ENCODE assay signal across 8 cellular contexts in the genomic region with DNA sequence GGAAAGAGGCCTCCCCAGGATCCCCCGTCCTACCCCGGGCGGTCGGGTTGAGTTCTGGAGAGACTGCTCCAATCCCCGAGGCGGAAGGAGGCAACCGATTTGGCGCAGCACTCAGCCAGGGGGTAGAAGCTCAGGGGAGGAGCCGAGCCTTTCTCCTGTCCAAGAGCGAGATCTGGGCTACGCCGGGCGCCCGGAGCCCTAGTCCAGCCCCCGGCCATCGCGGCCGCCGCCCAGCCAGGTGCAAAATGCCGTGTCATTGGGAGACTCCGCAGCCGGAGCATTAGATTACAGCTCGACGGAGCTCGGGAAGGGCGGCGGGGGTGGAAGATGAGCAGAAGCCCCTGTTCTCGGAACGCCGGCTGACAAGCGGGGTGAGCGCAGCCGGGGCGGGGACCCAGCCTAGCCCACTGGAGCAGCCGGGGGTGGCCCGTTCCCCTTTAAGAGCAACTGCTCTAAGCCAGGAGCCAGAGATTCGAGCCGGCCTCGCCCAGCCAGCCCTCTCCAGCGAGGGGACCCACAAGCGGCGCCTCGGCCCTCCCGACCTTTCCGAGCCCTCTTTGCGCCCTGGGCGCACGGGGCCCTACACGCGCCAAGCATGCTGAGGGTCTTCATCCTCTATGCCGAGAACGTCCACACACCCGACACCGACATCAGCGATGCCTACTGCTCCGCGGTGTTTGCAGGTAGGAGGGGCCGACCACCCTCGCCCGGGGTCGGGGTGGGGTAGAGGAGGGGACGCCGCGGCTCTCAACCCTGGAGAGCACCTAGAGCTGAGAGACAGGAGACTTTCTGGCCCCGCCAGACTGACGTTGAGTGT. TPM values are rescaled to one million over a fixed set of nuclear protein-coding genes. Genes with fewer than 3 reads are reported as not detected.
A peak's percentile ranks its signal among the peaks of the same experiment; 100 is the strongest.
DNase-seq lines count a peak whose midpoint lies in the region; ATAC-seq and TF ChIP-seq lines count a peak whose summit lies in the region.

A gene (plus strand): TSS at position 158 of the 817 bp plus-strand sequence.

- no peaks in the 10 kb centered on the region for H3K9me3 Mint-ChIP-seq in activated naive CD4-positive, alpha-beta T cell treated with anti-CD3 and anti-CD28 coated beads, Interleukin-2, amount 50 U/mL, for 24 hours

- peak within 1 kb of the TSS; percentile 66 for H3K4ac ChIP-seq in trophoblast cell (ENCODE audit: low read depth, low read length)

- peaks cover 0 to 12% (median 0%) of the 10 kb centered on the region in 9 donors for H3K27me3 ChIP-seq in heart left ventricle
- H3K27me3 ChIP-seq in trophoblast cell (ENCODE audit: insufficient read depth, low read length) = no peaks in the 10 kb centered on the region

- ATAC-seq in heart left ventricle (peak; percentile 55 to 65 (median 64)), GM21390 (IDR thresholded peaks at IDR 0.05; ENCODE audit: unreplicated experiment) (no peak), GM21825 (IDR thresholded peaks at IDR 0.05; ENCODE audit: unreplicated experiment) (no peak)

- peak within 1 kb of the TSS; percentile 84 for H2AFZ ChIP-seq in trophoblast cell (ENCODE audit: insufficient read depth, low read length, poor library complexity)

- H3K23ac ChIP-seq in trophoblast cell (ENCODE audit: low read length) = no peak within 1 kb of the TSS

- peak within 1 kb of the TSS; percentile 58 for H2AK5ac ChIP-seq in trophoblast cell (ENCODE audit: low read length)

- H3K27me3 Mint-ChIP-seq in activated naive CD4-positive, alpha-beta T cell treated with anti-CD3 and anti-CD28 coated beads, Interleukin-2, amount 50 U/mL, for 24 hours = peaks cover 28% of the 10 kb centered on the region

- no peaks in the 10 kb centered on the region for H3K36me3 Mint-ChIP-seq in activated naive CD4-positive, alpha-beta T cell treated with anti-CD3 and anti-CD28 coated beads, Interleukin-2, amount 50 U/mL, for 24 hours

- peak within 1 kb of the TSS; percentile 35 for H2BK12ac ChIP-seq in trophoblast cell (ENCODE audit: low read length)

- intact Hi-C loops in heart left ventricle (cut with DNase I) = loop anchor here in 2 of 10 donors (10.0 kb wide), 1 partner anchor 229 kb away; a partner anchor contains a TSS

- 1 to 3% (median 1%) methylated on average over 22 to 66 of the region's 66 CpGs for WGBS in heart left ventricle, 4 donors
- no CpG with 5 or more reads among the region's 66 CpGs for WGBS in trophoblast cell (ENCODE audit: extremely low coverage, insufficient coverage, insufficient read length)

- peak within 1 kb of the TSS; percentile 50 for H2BK5ac ChIP-seq in trophoblast cell (ENCODE audit: low read depth, low read length, poor library complexity)

- H3K27ac Mint-ChIP-seq in activated naive CD4-positive, alpha-beta T cell treated with anti-CD3 and anti-CD28 coated beads, Interleukin-2, amount 50 U/mL, for 24 hours = peak within 1 kb of the TSS; percentile 2

- peak within 1 kb of the TSS; percentile 44 for H3K18ac ChIP-seq in trophoblast cell (ENCODE audit: low read length)

- H3K9me3 ChIP-seq in heart left ventricle = no peaks in the 10 kb centered on the region
- no peaks in the 10 kb centered on the region for H3K9me3 ChIP-seq in trophoblast cell (ENCODE audit: insufficient read depth, low read depth, low read length)

- H3K4me1 Mint-ChIP-seq in activated naive CD4-positive, alpha-beta T cell treated with anti-CD3 and anti-CD28 coated beads, Interleukin-2, amount 50 U/mL, for 24 hours = peaks cover 23% of the 10 kb centered on the region

- H4K8ac ChIP-seq in trophoblast cell (ENCODE audit: low read depth, low read length) = peak within 1 kb of the TSS; percentile 74

- H3K79me1 ChIP-seq in trophoblast cell (ENCODE audit: low read length) = peaks cover 20% of the 10 kb centered on the region

- H4K12ac ChIP-seq in trophoblast cell (ENCODE audit: low read depth, low read length) = peak within 1 kb of the TSS; percentile 55

- H3K4me3 Mint-ChIP-seq in activated naive CD4-positive, alpha-beta T cell treated with anti-CD3 and anti-CD28 coated beads, Interleukin-2, amount 50 U/mL, for 24 hours = peak within 1 kb of the TSS; percentile 71

- H3K36me3 ChIP-seq in heart left ventricle (no peaks in the 10 kb centered on the region), trophoblast cell (ENCODE audit: control insufficient read depth in 1 of 2, insufficient read depth in 2 of 2, low read length in 2 of 2) (no peaks in the 10 kb centered on the region)

- peak within 1 kb of the TSS; percentile 34 for H3K9ac ChIP-seq in trophoblast cell (ENCODE audit: low read length)

- peaks cover 0 to 78% (median 67%) of the 10 kb centered on the region in 12 donors for H3K4me1 ChIP-seq in heart left ventricle
- peaks cover 33 to 37% of the 10 kb centered on the region in 2 experiments for H3K4me1 ChIP-seq in trophoblast cell (ENCODE audit: control insufficient read depth in 1 of 2, insufficient read depth in 2 of 2, low read length in 2 of 2)

- H2BK120ac ChIP-seq in trophoblast cell (ENCODE audit: insufficient read depth, low read length, poor library complexity) = peak within 1 kb of the TSS; percentile 70

- H3K4me3 ChIP-seq in heart left ventricle (peak within 1 kb of the TSS; percentile 51 to 77 (median 64)), trophoblast cell (ENCODE audit: low read depth, low read length) (peak within 1 kb of the TSS; percentile 66)

- no peak for TF ChIP-seq POLR2A in heart left ventricle (IDR thresholded peaks at IDR 0.05)

- H3K14ac ChIP-seq in trophoblast cell (ENCODE audit: low read length) = peak within 1 kb of the TSS; percentile 82

- TF ChIP-seq CTCF in heart left ventricle (IDR thresholded peaks at IDR 0.05) = no peak

- DNase-seq in stimulated activated CD4-positive, alpha-beta T cell treated with anti-CD3 and anti-CD28 coated beads, Interleukin-15, amount 100 ng/mL, for 24 hours = peak; percentile 19
- DNase-seq in stimulated activated CD4-positive, alpha-beta T cell treated with anti-CD3 and anti-CD28 coated beads, Interleukin-4, amount 100 ng/mL, for 4 hours = no peak
- DNase-seq in heart left ventricle = peak; percentile 69 to 87 (median 80)
- DNase-seq in trophoblast cell = peak; percentile 88 to 91
- DNase-seq in NCI-H526 treated with DMSO at 0.1 percent for 48 hours (lab: John Stamatoyannopoulos, UW) = no peak

- peak within 1 kb of the TSS; percentile 77 for H3K4me2 ChIP-seq in trophoblast cell (ENCODE audit: low read length)

- peak within 1 kb of the TSS; percentile 81 to 92 (median 90) for H3K27ac ChIP-seq in heart left ventricle
- peak within 1 kb of the TSS; percentile 30 for H3K27ac ChIP-seq in trophoblast cell (ENCODE audit: low read depth, low read length)

- H4K91ac ChIP-seq in trophoblast cell (ENCODE audit: low read depth, low read length) = peak within 1 kb of the TSS; percentile 89

- H3K79me2 ChIP-seq in trophoblast cell (ENCODE audit: control insufficient read depth, insufficient read depth, low read length, poor library complexity) = peaks cover 6% of the 10 kb centered on the region

RNA-seq across cellular contexts. Expression of the gene that starts here (rescaled TPM):
- 10 to 100 TPM; 51.8 to 99.9 (median 80.4) TPM for total RNA-seq in heart left ventricle
- polyA plus RNA-seq in heart left ventricle = 10 to 100 TPM; 25.5 to 33.6 TPM
- 39.9 and 45.3 TPM in 2 replicates for polyA plus RNA-seq in trophoblast cell (2013)

Comparison
In these comparisons a context has a peak if more than half of its experiments do, and no peak if none do; other contexts are left out.
1. DNase-seq: peak in stimulated activated CD4-positive, alpha-beta T cell treated with anti-CD3 and anti-CD28 coated beads, Interleukin-15, amount 100 ng/mL, for 24 hours (single experiment), heart left ventricle (5 of 5) and trophoblast cell (2 of 2); none in stimulated activated CD4-positive, alpha-beta T cell treated with anti-CD3 and anti-CD28 coated beads, Interleukin-4, amount 100 ng/mL, for 4 hours (0 of 2) and NCI-H526 treated with DMSO at 0.1 percent for 48 hours (single experiment).
2. ATAC-seq: peak in heart left ventricle (4 of 4); none in GM21390 (single experiment) and GM21825 (single experiment).